8 cellular contexts compared by ENCODE assay signal in genomic region chr5:143404416-143405062, GRCh38. TPM values are rescaled to one million over a fixed set of nuclear protein-coding genes. Genes with fewer than 3 reads are reported as not detected.
DNase-seq lines count a peak whose midpoint lies in the region; ATAC-seq and TF ChIP-seq lines count a peak whose summit lies in the region.

No MANE protein-coding gene starts in this region.

- no peaks in the 10 kb centered on the region for H3K27me3 ChIP-seq in A673 (replicated peaks; ENCODE audit: insufficient read depth, low read depth, low read length, poor library complexity)

- TF ChIP-seq CTCF in A673 (conservative IDR thresholded peaks at IDR 0.05; ENCODE audit: low read depth, low read length) = no peak

- H3K4me3 ChIP-seq in A673 (ENCODE audit: low read depth, low read length, poor library complexity, severe bottlenecking) = peak overlapping the region; percentile 78

- no peaks in the 10 kb centered on the region for H3K9me3 ChIP-seq in A673 (ENCODE audit: low read depth, low read length, poor library complexity, severe bottlenecking)

- H3K4me1 ChIP-seq in A673 (ENCODE audit: insufficient read depth, low read length, poor library complexity, severe bottlenecking) = no peaks in the 10 kb centered on the region

- POLR2A ChIA-PET in A673 (lab: Charles Lee; ENCODE audit: low non-redundant PET) = interaction anchor here (0.5 kb wide), 1 partner anchor 255 kb away, joined by 3 read pairs; no protein-coding TSS in a partner anchor

- H3K27ac ChIP-seq in A673 (ENCODE audit: low read depth, low read length, poor library complexity, severe bottlenecking) = peak overlapping the region; percentile 92

- no peaks in the 10 kb centered on the region for H3K36me3 ChIP-seq in A673 (ENCODE audit: insufficient read depth, low read length, poor library complexity, severe bottlenecking)

- DNase-seq in A673 (ENCODE audit: low spot score) = peak; percentile 86
- peak; percentile 34 to 81 for DNase-seq in NCI-H526 (lab: John Stamatoyannopoulos, UW)
- peak; percentile 40 to 54 for DNase-seq in activated CD8-positive, alpha-beta memory T cell treated with anti-CD3 and anti-CD28 coated beads for 1 hour (ENCODE audit: extremely low read depth in 1 of 2, low read depth in 1 of 2)
- DNase-seq in effector CD8-positive, alpha-beta T cell (lab: John Stamatoyannopoulos, UW) = peak; percentile 68
- peak; percentile 82 for DNase-seq in medulla oblongata (ENCODE audit: extremely low spot score)
- DNase-seq in stimulated activated CD4-positive, alpha-beta T cell treated with anti-CD3 and anti-CD28 coated beads, TNF-alpha, amount 100 ng/mL, for 4 hours (ENCODE audit: low read depth in 3 of 3) = peak; percentile 33 to 66 (median 57)

- intact Hi-C loops in A673 (cut with micrococcal nuclease; ENCODE audit: unreplicated experiment) = loop anchor here (2.0 to 10.0 kb wide), 7 partner anchors 98 to 560 kb away; no protein-coding TSS in a partner anchor

- ATAC-seq in GM18519 (IDR thresholded peaks at IDR 0.05; ENCODE audit: low FRiP score, unreplicated experiment) (peak; percentile 2), HG03095 (IDR thresholded peaks at IDR 0.05; ENCODE audit: unreplicated experiment) (peak; percentile 13)

- no TSS peak for BruUV-seq in A673 (replicated peaks; lab: Mats Ljungman, UMichigan)

- CTCF ChIA-PET in A673 (lab: Charles Lee) = interaction anchor here (0.6 to 0.9 kb wide), 4 partner anchors 192 to 479 kb away, joined by 4 to 8 read pairs (median 4); no protein-coding TSS in a partner anchor

RNA-seq across cellular contexts. Expression of gene NR3C1, which starts 1.1 kb away (rescaled TPM):
- 12.7 and 15.3 TPM in 2 replicates for total RNA-seq in A673 (2021)

Comparison
In these comparisons a context has a peak if more than half of its experiments do, and no peak if none do; other contexts are left out.
1. Peak in every context shown above with its lines: DNase-seq, ATAC-seq, H3K4me3 ChIP-seq and H3K27ac ChIP-seq.